In the genomic region with DNA sequence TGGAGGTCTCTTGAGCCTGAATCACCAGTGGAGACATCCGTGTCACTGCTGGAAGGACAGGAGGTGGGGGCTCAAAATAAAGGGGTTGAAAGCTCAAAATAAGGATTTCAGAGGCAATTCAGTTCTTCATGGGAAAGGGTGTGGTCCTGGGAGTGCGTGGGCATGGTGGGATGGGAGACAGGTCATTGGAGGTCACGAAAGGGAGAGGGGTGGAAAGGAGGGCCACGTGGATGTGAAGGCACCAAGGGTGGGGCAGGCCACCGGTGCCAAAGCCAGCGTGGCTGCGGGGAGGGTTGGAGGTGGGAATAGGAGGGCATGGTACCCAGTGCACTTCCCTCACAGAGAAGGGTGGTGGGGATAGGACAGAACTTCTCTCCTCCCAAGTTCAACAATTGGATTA, we compare ENCODE assay signal across 39 cellular contexts. TPM values are rescaled to one million over a fixed set of nuclear protein-coding genes. Genes with fewer than 3 reads are reported as not detected.
"Had no signal": no experiment of that assay in that cellular context is flagged by ENCODE, and none has a peak within 500 bp of the region (broad histone marks: within the 10 kb centered on the region; RNA-seq: fewer than 3 reads in every experiment).

No MANE protein-coding gene starts in this region.

- H3K9me3 ChIP-seq: adrenal gland, body of pancreas, breast epithelium had no signal

- H3K4me1 Mint-ChIP-seq: activated CD4-positive, alpha-beta memory T cell treated with anti-CD3 and anti-CD28 coated beads, Interleukin-2, amount 10 ng/mL, durations not matched to agents 7 days and 5 days; activated CD4-positive, alpha-beta T cell treated with anti-CD3 and anti-CD28 coated beads for 36 hours; activated CD4-positive, alpha-beta T cell treated with anti-CD3 and anti-CD28 coated beads, Interleukin-2, amount 10 ng/mL, durations not matched to agents 7 days and 5 days; activated CD8-positive, alpha-beta memory T cell treated with anti-CD3 and anti-CD28 coated beads, Interleukin-2, amount 10 ng/mL, durations not matched to agents 7 days and 5 days; activated naive CD8-positive, alpha-beta T cell treated with anti-CD3 and anti-CD28 coated beads for 36 hours; activated T-helper 17 cell treated with anti-CD3 and anti-CD28 coated beads, Interleukin-2, amount 50 U/mL, for 72 hours; WTC11 had no signal

- H3K4me3 ChIP-seq: adrenal gland, body of pancreas, breast epithelium had no signal

- H3K4me1 ChIP-seq: adrenal gland, body of pancreas, breast epithelium had no signal

- H3K36me3 Mint-ChIP-seq: activated CD8-positive, alpha-beta memory T cell treated with anti-CD3 and anti-CD28 coated beads, Interleukin-2, amount 10 ng/mL, durations not matched to agents 7 days and 5 days; activated naive CD4-positive, alpha-beta T cell treated with anti-CD3 and anti-CD28 coated beads, Interleukin-2, amount 50 U/mL, for 72 hours; activated naive CD8-positive, alpha-beta T cell treated with anti-CD3 and anti-CD28 coated beads for 36 hours; WTC11 had no signal

- ATAC-seq: activated CD4-positive, alpha-beta T cell treated with anti-CD3 and anti-CD28 coated beads for 36 hours; activated CD4-positive, CD25-positive, alpha-beta regulatory T cell treated with anti-CD3 and anti-CD28 coated beads, Interleukin-2, amount 50 U/mL, for 24 hours; activated CD8-positive, alpha-beta memory T cell treated with anti-CD3 and anti-CD28 coated beads, Interleukin-2, amount 10 ng/mL, durations not matched to agents 7 days and 5 days; activated CD8-positive, alpha-beta T cell treated with anti-CD3 and anti-CD28 coated beads, Interleukin-2, amount 10 ng/mL, durations not matched to agents 7 days and 5 days; activated naive CD4-positive, alpha-beta T cell treated with anti-CD3 and anti-CD28 coated beads, Interleukin-2, amount 50 U/mL, for 72 hours; activated T-cell treated with anti-CD3 and anti-CD28 coated beads, Interleukin-2, amount 50 U/mL, for 72 hours; activated T-helper 17 cell treated with anti-CD3 and anti-CD28 coated beads, Interleukin-2, amount 50 U/mL, for 72 hours; body of pancreas; WTC11 had no signal

- DNase-seq: activated CD4-positive, alpha-beta memory T cell treated with anti-CD3 and anti-CD28 coated beads, Interleukin-2, amount 10 ng/mL, durations not matched to agents 7 days and 5 days; activated CD4-positive, alpha-beta T cell treated with anti-CD3 and anti-CD28 coated beads for 1 hour; activated CD4-positive, alpha-beta T cell treated with anti-CD3 and anti-CD28 coated beads for 36 hours; activated CD4-positive, alpha-beta T cell treated with anti-CD3 and anti-CD28 coated beads for 48 hours; activated CD4-positive, alpha-beta T cell treated with anti-CD3 and anti-CD28 coated beads, Interleukin-2, amount 10 ng/mL, durations not matched to agents 7 days and 5 days; activated CD4-positive, alpha-beta T cell treated with anti-CD3 and anti-CD28 coated beads, Interleukin-2, amount 50 U/mL, for 48 hours; activated CD4-positive, CD25-positive, alpha-beta regulatory T cell; activated CD8-positive, alpha-beta memory T cell treated with anti-CD3 and anti-CD28 coated beads for 24 hours; activated CD8-positive, alpha-beta memory T cell treated with anti-CD3 and anti-CD28 coated beads, Interleukin-2, amount 10 ng/mL, durations not matched to agents 7 days and 5 days; activated CD8-positive, alpha-beta memory T cell treated with anti-CD3 and anti-CD28 coated beads, Interleukin-2, amount 50 U/mL, for 48 hours; activated CD8-positive, alpha-beta T cell treated with anti-CD3 and anti-CD28 coated beads, Interleukin-2, amount 10 ng/mL, durations not matched to agents 7 days and 5 days; activated gamma-delta T cell treated with Interleukin-2 at 50 U/mL for 16 hours; activated naive CD4-positive, alpha-beta T cell; activated naive CD4-positive, alpha-beta T cell treated with anti-CD3 and anti-CD28 coated beads for 36 hours; activated naive CD4-positive, alpha-beta T cell treated with anti-CD3 and anti-CD28 coated beads, Interleukin-2, amount 50 U/mL, for 16 hours; activated naive CD8-positive, alpha-beta T cell treated with anti-CD3 and anti-CD28 coated beads for 36 hours; activated T-cell treated with anti-CD3 and anti-CD28 coated beads, Interleukin-2, amount 50 U/mL, for 24 hours; activated T-cell treated with anti-CD3 and anti-CD28 coated beads, Interleukin-2, amount 50 U/mL, for 72 hours; adrenal gland; amniotic stem cell; aorta; body of pancreas; brain microvascular endothelial cell; central memory CD4-positive, alpha-beta T cell; SW 1271; T-helper 1 cell; T-helper 2 cell; T-helper 9 cell; WERI-Rb-1 had no signal

- H3K4me3 Mint-ChIP-seq: activated CD4-positive, alpha-beta memory T cell treated with anti-CD3 and anti-CD28 coated beads, Interleukin-2, amount 10 ng/mL, durations not matched to agents 7 days and 5 days; activated CD4-positive, alpha-beta T cell treated with anti-CD3 and anti-CD28 coated beads for 36 hours; activated CD4-positive, alpha-beta T cell treated with anti-CD3 and anti-CD28 coated beads, Interleukin-2, amount 10 ng/mL, durations not matched to agents 7 days and 5 days; activated CD8-positive, alpha-beta memory T cell treated with anti-CD3 and anti-CD28 coated beads, Interleukin-2, amount 10 ng/mL, durations not matched to agents 7 days and 5 days; activated CD8-positive, alpha-beta T cell treated with anti-CD3 and anti-CD28 coated beads, Interleukin-2, amount 10 ng/mL, durations not matched to agents 7 days and 5 days; activated naive CD4-positive, alpha-beta T cell treated with anti-CD3 and anti-CD28 coated beads for 36 hours; activated naive CD8-positive, alpha-beta T cell treated with anti-CD3 and anti-CD28 coated beads for 36 hours; activated T-cell treated with anti-CD3 and anti-CD28 coated beads, Interleukin-2, amount 50 U/mL, for 24 hours; activated T-cell treated with anti-CD3 and anti-CD28 coated beads, Interleukin-2, amount 50 U/mL, for 72 hours; activated T-helper 1 cell treated with anti-CD3 and anti-CD28 coated beads, Interleukin-12 subunit alpha, Interleukin-12 subunit beta, Interleukin-2, Interleukin-4 antibody, amounts not matched to agents 30 ng/mL and 10 ng/mL and 1 ng/mL, durations not matched to agents 14 hours and 24 hours and 36 hours; activated T-helper 17 cell treated with anti-CD3 and anti-CD28 coated beads, Interleukin-2, amount 50 U/mL, for 72 hours; T-helper 1 cell treated with Interleukin-12 subunit alpha and Interleukin-12 subunit beta and Interleukin-4 antibody, amounts not matched to agents 30 μg/mL and 1 μg/mL, for 36 hours; T-helper 2 cell treated with Interferon-gamma antibody and Interleukin-4, amounts not matched to agents 5 μg/mL and 100 μg/mL, for 36 hours; WTC11 had no signal

- H3K27ac Mint-ChIP-seq: activated CD4-positive, alpha-beta memory T cell treated with anti-CD3 and anti-CD28 coated beads, Interleukin-2, amount 10 ng/mL, durations not matched to agents 7 days and 5 days; activated CD4-positive, alpha-beta T cell treated with anti-CD3 and anti-CD28 coated beads for 36 hours; activated CD4-positive, alpha-beta T cell treated with anti-CD3 and anti-CD28 coated beads, Interleukin-2, amount 10 ng/mL, durations not matched to agents 7 days and 5 days; activated CD8-positive, alpha-beta memory T cell treated with anti-CD3 and anti-CD28 coated beads, Interleukin-2, amount 10 ng/mL, durations not matched to agents 7 days and 5 days; activated CD8-positive, alpha-beta T cell treated with anti-CD3 and anti-CD28 coated beads, Interleukin-2, amount 10 ng/mL, durations not matched to agents 7 days and 5 days; activated naive CD4-positive, alpha-beta T cell treated with anti-CD3 and anti-CD28 coated beads for 36 hours; activated naive CD4-positive, alpha-beta T cell treated with anti-CD3 and anti-CD28 coated beads, Interleukin-2, amount 50 U/mL, for 72 hours; activated naive CD8-positive, alpha-beta T cell treated with anti-CD3 and anti-CD28 coated beads for 36 hours; activated T-cell treated with anti-CD3 and anti-CD28 coated beads, Interleukin-2, amount 50 U/mL, for 24 hours; activated T-cell treated with anti-CD3 and anti-CD28 coated beads, Interleukin-2, amount 50 U/mL, for 72 hours; activated T-helper 1 cell treated with anti-CD3 and anti-CD28 coated beads, Interleukin-12 subunit alpha, Interleukin-12 subunit beta, Interleukin-2, Interleukin-4 antibody, amounts not matched to agents 30 ng/mL and 10 ng/mL and 1 ng/mL, durations not matched to agents 14 hours and 24 hours and 36 hours; activated T-helper 17 cell treated with anti-CD3 and anti-CD28 coated beads, Interleukin-2, amount 50 U/mL, for 72 hours; T-helper 1 cell treated with Interleukin-12 subunit alpha and Interleukin-12 subunit beta and Interleukin-4 antibody, amounts not matched to agents 30 μg/mL and 1 μg/mL, for 36 hours; T-helper 2 cell treated with Interferon-gamma antibody and Interleukin-4, amounts not matched to agents 5 μg/mL and 100 μg/mL, for 36 hours; WTC11 had no signal

- H3K27ac ChIP-seq: adrenal gland, body of pancreas, brain microvascular endothelial cell, breast epithelium, WERI-Rb-1 had no signal

- H3K9me3 Mint-ChIP-seq: activated CD4-positive, alpha-beta memory T cell treated with anti-CD3 and anti-CD28 coated beads, Interleukin-2, amount 10 ng/mL, durations not matched to agents 7 days and 5 days; activated CD4-positive, alpha-beta T cell treated with anti-CD3 and anti-CD28 coated beads, Interleukin-2, amount 10 ng/mL, durations not matched to agents 7 days and 5 days; activated naive CD4-positive, alpha-beta T cell treated with anti-CD3 and anti-CD28 coated beads for 36 hours; activated naive CD4-positive, alpha-beta T cell treated with anti-CD3 and anti-CD28 coated beads, Interleukin-2, amount 50 U/mL, for 72 hours; activated naive CD8-positive, alpha-beta T cell treated with anti-CD3 and anti-CD28 coated beads for 36 hours; activated T-cell treated with anti-CD3 and anti-CD28 coated beads, Interleukin-2, amount 50 U/mL, for 24 hours; activated T-cell treated with anti-CD3 and anti-CD28 coated beads, Interleukin-2, amount 50 U/mL, for 72 hours; activated T-helper 1 cell treated with anti-CD3 and anti-CD28 coated beads, Interleukin-12 subunit alpha, Interleukin-12 subunit beta, Interleukin-2, Interleukin-4 antibody, amounts not matched to agents 30 ng/mL and 10 ng/mL and 1 ng/mL, durations not matched to agents 14 hours and 24 hours and 36 hours; activated T-helper 17 cell treated with anti-CD3 and anti-CD28 coated beads, Interleukin-2, amount 50 U/mL, for 72 hours; T-helper 2 cell treated with Interferon-gamma antibody and Interleukin-4, amounts not matched to agents 5 μg/mL and 100 μg/mL, for 36 hours had no signal

- H3K27me3 ChIP-seq: adrenal gland, body of pancreas, brain microvascular endothelial cell, breast epithelium had no signal

- H3K36me3 ChIP-seq: adrenal gland, brain microvascular endothelial cell, breast epithelium, WERI-Rb-1 had no signal

RNA-seq across cellular contexts. Expression of gene HTR5A, which starts 59.7 kb away (rescaled TPM):
- total RNA-seq: activated CD4-positive, alpha-beta memory T cell treated with anti-CD3 and anti-CD28 coated beads, Interleukin-2, amount 10 ng/mL, durations not matched to agents 7 days and 5 days; activated CD4-positive, alpha-beta T cell treated with anti-CD3 and anti-CD28 coated beads for 36 hours; activated CD4-positive, alpha-beta T cell treated with anti-CD3 and anti-CD28 coated beads, Interleukin-2, amount 10 ng/mL, durations not matched to agents 7 days and 5 days; activated CD8-positive, alpha-beta memory T cell treated with anti-CD3 and anti-CD28 coated beads, Interleukin-2, amount 10 ng/mL, durations not matched to agents 7 days and 5 days; activated CD8-positive, alpha-beta T cell treated with anti-CD3 and anti-CD28 coated beads, Interleukin-2, amount 10 ng/mL, durations not matched to agents 7 days and 5 days; activated naive CD4-positive, alpha-beta T cell treated with anti-CD3 and anti-CD28 coated beads for 36 hours; activated naive CD4-positive, alpha-beta T cell treated with anti-CD3 and anti-CD28 coated beads, Interleukin-2, amount 50 U/mL, for 72 hours; activated naive CD8-positive, alpha-beta T cell treated with anti-CD3 and anti-CD28 coated beads for 36 hours; activated T-cell treated with anti-CD3 and anti-CD28 coated beads, Interleukin-2, amount 50 U/mL, for 72 hours; activated T-helper 1 cell treated with anti-CD3 and anti-CD28 coated beads, Interleukin-12 subunit alpha, Interleukin-12 subunit beta, Interleukin-2, Interleukin-4 antibody, amounts not matched to agents 30 ng/mL and 10 ng/mL and 1 ng/mL, durations not matched to agents 14 hours and 24 hours and 36 hours; activated T-helper 17 cell treated with anti-CD3 and anti-CD28 coated beads, Interleukin-2, amount 50 U/mL, for 72 hours; adrenal gland; aorta; astrocyte; body of pancreas; breast epithelium; cardiac septum; WTC11 had no signal
- polyA plus RNA-seq: adrenal gland, aorta had no signal
